In genomic region chr7:55044791-55045190, GRCh38 we compare ENCODE assay signal across 15 cellular contexts. TPM values are rescaled to one million over a fixed set of nuclear protein-coding genes. Genes with fewer than 3 reads are reported as not detected.
DNase-seq lines count a peak whose midpoint lies in the region; ATAC-seq and TF ChIP-seq lines count a peak whose summit lies in the region.
"Had no signal": no experiment of that assay in that cellular context is flagged by ENCODE, and none has a peak within 500 bp of the region (broad histone marks: within the 10 kb centered on the region; RNA-seq: fewer than 3 reads in every experiment).

No MANE protein-coding gene starts in this region.

- H3K27ac ChIP-seq in epithelial cell of prostate, result peak overlapping the region; percentile 94
- H3K27ac ChIP-seq in osteoblast (ENCODE audit: low read depth, low read length), result peak overlapping the region; percentile 16
- H3K27ac ChIP-seq in thyroid gland, result peak overlapping the region; percentile 19 to 71 (median 20)
- H3K27ac ChIP-seq: BLaER1 had no signal

- no peak overlapping the region for H3K4me2 ChIP-seq in osteoblast (ENCODE audit: insufficient read depth, low read length)
- H3K4me2 ChIP-seq: BLaER1 had no signal

- peaks cover 10% of the 10 kb centered on the region for H4K20me1 ChIP-seq in osteoblast (ENCODE audit: insufficient read depth, low read length)
- H4K20me1 ChIP-seq: BLaER1 had no signal

- peaks cover 8% of the 10 kb centered on the region for H3K4me1 ChIP-seq in osteoblast (ENCODE audit: insufficient read depth, low read length)
- peaks cover 32 to 33% of the 10 kb centered on the region in 2 donors for H3K4me1 ChIP-seq in thyroid gland
- H3K4me1 ChIP-seq: BLaER1 had no signal

- H3K9me3 ChIP-seq in MG63 (no peaks in the 10 kb centered on the region), osteoblast (ENCODE audit: low read depth, low read length) (no peaks in the 10 kb centered on the region), thyroid gland (no peaks in the 10 kb centered on the region)
- H3K9me3 ChIP-seq: BLaER1 had no signal

- WGBS in thyroid gland, 2 donors, result 60 to 84% methylated on average over 5 of the region's 5 CpGs

- peaks cover 97% of the 10 kb centered on the region for H3K79me2 ChIP-seq in osteoblast (ENCODE audit: insufficient read depth, low read length)

- H3K27me3 ChIP-seq in MG63, result no peaks in the 10 kb centered on the region
- H3K27me3 ChIP-seq in osteoblast (ENCODE audit: insufficient read depth, low read length), result no peaks in the 10 kb centered on the region
- H3K27me3 ChIP-seq in thyroid gland, result no peaks in the 10 kb centered on the region
- H3K27me3 ChIP-seq: BLaER1 had no signal

- no peak overlapping the region for H2AFZ ChIP-seq in osteoblast (ENCODE audit: low read length)

- TF ChIP-seq CTCF in osteoblast (IDR thresholded peaks at IDR 0.05; ENCODE audit: extremely low read depth, low read depth, low read length), result no peak
- no peak for TF ChIP-seq CTCF in thyroid gland (IDR thresholded peaks at IDR 0.05)

- DNase-seq in MG63, result peak; percentile 54
- no peak for DNase-seq in epithelial cell of prostate (ENCODE audit: low read depth, low spot score)
- no peak for DNase-seq in osteoblast (ENCODE audit: insufficient read length, low spot score, missing footprints)
- DNase-seq in thyroid gland, result peak in 1 of 2 donors; percentile 35
- DNase-seq in C1 segment of cervical spinal cord (lab: John Stamatoyannopoulos, UW), result no peak
- DNase-seq in NCI-H1092 treated with DMSO at 0.1 percent for 48 hours (lab: John Stamatoyannopoulos, UW), result no peak
- DNase-seq: activated CD4-positive, alpha-beta T cell treated with anti-CD3 and anti-CD28 coated beads, Interleukin-2, amount 10 ng/mL, durations not matched to agents 7 days and 5 days; activated naive CD4-positive, alpha-beta T cell; naive thymus-derived CD8-positive, alpha-beta T cell; NCI-H2081 treated with DMSO at 0.1 percent for 48 hours; NCI-H526 treated with DMSO at 0.1 percent for 48 hours; PC-3; stimulated activated CD4-positive, alpha-beta T cell treated with anti-CD3 and anti-CD28 coated beads, Interleukin-2, amount 100 ng/mL, for 48 hours had no signal

- no peak for TF ChIP-seq POLR2A in thyroid gland (IDR thresholded peaks at IDR 0.05)

- intact Hi-C loops in thyroid gland (cut with DNase I), result no loop called here

- H3K36me3 ChIP-seq in MG63, result peaks cover 28% of the 10 kb centered on the region
- no peaks in the 10 kb centered on the region for H3K36me3 ChIP-seq in osteoblast (ENCODE audit: insufficient read depth, low read length)
- H3K36me3 ChIP-seq in thyroid gland, result no peaks in the 10 kb centered on the region
- H3K36me3 ChIP-seq: BLaER1 had no signal

- no peak for ATAC-seq in GM18519 (IDR thresholded peaks at IDR 0.05; ENCODE audit: low FRiP score, unreplicated experiment)
- ATAC-seq: naive thymus-derived CD8-positive, alpha-beta T cell; PC-3 had no signal

- H3K4me3 ChIP-seq in MG63 (no peak overlapping the region), osteoblast (ENCODE audit: insufficient read depth, low read length) (no peak overlapping the region), thyroid gland (replicated peaks in 1 of 3) (no peak overlapping the region)
- H3K4me3 ChIP-seq: BLaER1 had no signal

RNA-seq across cellular contexts. Expression of gene EGFR, which starts 26.0 kb away (rescaled TPM):
- total RNA-seq in MG63 (2014; rRNA removed; shearing (Covaris generic); ENCODE audit: low replicate concordance), result 20.3 and 21.0 TPM in 2 replicates
- 104 and 110 TPM in 2 replicates for total RNA-seq in osteoblast
- 10 to 100 TPM; 57.5 to 96.2 (median 84.7) TPM for total RNA-seq in thyroid gland
- total RNA-seq: activated CD4-positive, alpha-beta T cell treated with anti-CD3 and anti-CD28 coated beads, Interleukin-2, amount 10 ng/mL, durations not matched to agents 7 days and 5 days; naive thymus-derived CD8-positive, alpha-beta T cell had no signal

Comparison
In these comparisons a context has a peak if more than half of its experiments do, and no peak if none do; other contexts are left out.
1. H3K27ac ChIP-seq: peak in every context shown above with its lines; median percentile 94 in epithelial cell of prostate; 20 in thyroid gland; 16 in osteoblast.